Comparison of ENCODE assay signal across 1 cellular context in the genomic region with DNA sequence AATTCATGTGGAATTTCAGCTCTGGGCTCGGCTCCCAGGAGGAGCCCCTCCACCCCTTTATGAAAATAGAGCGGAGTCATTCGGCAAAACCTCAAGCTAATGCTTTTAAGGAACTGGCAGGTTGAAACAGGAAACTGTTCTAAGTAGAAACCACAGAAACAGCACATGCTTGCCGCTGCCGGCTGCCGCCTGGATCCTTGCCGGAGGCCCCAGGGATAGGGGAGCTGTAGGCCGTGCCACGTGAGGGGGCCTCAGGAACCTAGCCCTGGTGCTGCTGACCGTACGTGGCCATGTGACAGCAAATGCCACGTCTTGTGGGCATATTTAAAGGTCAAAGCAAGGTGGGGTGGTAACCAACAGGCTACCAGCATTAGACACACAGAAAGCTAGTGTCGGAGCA.
TF ChIP-seq lines count a peak whose summit lies in the region.

No MANE protein-coding gene starts in this region.

TF ChIP-seq in GM12878, 131 proteins besides CTCF, POLR2A, EP300 and RAD21 (continued from another document):
- TF ChIP-seq, protein P1, sequence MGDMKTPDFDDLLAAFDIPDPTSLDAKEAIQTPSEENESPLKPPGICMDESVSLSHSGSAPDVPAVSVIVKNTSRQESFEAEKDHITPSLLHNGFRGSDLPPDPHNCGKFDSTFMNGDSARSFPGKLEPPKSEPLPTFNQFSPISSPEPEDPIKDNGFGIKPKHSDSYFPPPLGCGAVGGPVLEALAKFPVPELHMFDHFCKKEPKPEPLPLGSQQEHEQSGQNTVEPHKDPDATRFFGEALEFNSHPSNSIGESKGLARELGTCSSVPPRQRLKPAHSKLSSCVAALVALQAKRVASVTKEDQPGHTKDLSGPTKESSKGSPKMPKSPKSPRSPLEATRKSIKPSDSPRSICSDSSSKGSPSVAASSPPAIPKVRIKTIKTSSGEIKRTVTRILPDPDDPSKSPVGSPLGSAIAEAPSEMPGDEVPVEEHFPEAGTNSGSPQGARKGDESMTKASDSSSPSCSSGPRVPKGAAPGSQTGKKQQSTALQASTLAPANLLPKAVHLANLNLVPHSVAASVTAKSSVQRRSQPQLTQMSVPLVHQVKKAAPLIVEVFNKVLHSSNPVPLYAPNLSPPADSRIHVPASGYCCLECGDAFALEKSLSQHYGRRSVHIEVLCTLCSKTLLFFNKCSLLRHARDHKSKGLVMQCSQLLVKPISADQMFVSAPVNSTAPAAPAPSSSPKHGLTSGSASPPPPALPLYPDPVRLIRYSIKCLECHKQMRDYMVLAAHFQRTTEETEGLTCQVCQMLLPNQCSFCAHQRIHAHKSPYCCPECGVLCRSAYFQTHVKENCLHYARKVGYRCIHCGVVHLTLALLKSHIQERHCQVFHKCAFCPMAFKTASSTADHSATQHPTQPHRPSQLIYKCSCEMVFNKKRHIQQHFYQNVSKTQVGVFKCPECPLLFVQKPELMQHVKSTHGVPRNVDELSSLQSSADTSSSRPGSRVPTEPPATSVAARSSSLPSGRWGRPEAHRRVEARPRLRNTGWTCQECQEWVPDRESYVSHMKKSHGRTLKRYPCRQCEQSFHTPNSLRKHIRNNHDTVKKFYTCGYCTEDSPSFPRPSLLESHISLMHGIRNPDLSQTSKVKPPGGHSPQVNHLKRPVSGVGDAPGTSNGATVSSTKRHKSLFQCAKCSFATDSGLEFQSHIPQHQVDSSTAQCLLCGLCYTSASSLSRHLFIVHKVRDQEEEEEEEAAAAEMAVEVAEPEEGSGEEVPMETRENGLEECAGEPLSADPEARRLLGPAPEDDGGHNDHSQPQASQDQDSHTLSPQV (IDR thresholded peaks at IDR 0.05), result no peak
- TF ChIP-seq FOS (IDR thresholded peaks at IDR 0.05; ENCODE audit: borderline replicate concordance, extremely low read depth, insufficient read length), result no peak
- no peak for TF ChIP-seq CBX5 (IDR thresholded peaks at IDR 0.05; ENCODE audit: low read depth)
- peak; percentile 39; the same call in 1 of the 2 replicates for TF ChIP-seq BCL11A (IDR thresholded peaks at IDR 0.05; ENCODE audit: low read depth, low read length)
- no peak for TF ChIP-seq EGR1 (IDR thresholded peaks at IDR 0.05; ENCODE audit: borderline replicate concordance in 1 of 2, low read depth in 2 of 2, low read length in 2 of 2)
- TF ChIP-seq, protein P2, sequence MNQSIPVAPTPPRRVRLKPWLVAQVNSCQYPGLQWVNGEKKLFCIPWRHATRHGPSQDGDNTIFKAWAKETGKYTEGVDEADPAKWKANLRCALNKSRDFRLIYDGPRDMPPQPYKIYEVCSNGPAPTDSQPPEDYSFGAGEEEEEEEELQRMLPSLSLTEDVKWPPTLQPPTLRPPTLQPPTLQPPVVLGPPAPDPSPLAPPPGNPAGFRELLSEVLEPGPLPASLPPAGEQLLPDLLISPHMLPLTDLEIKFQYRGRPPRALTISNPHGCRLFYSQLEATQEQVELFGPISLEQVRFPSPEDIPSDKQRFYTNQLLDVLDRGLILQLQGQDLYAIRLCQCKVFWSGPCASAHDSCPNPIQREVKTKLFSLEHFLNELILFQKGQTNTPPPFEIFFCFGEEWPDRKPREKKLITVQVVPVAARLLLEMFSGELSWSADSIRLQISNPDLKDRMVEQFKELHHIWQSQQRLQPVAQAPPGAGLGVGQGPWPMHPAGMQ (IDR thresholded peaks at IDR 0.05; ENCODE audit: borderline replicate concordance), result no peak
- no peak for TF ChIP-seq STAT1 (conservative IDR thresholded peaks at IDR 0.05)
- TF ChIP-seq BHLHE40 (IDR thresholded peaks at IDR 0.05; ENCODE audit: borderline replicate concordance in 1 of 2, low read depth in 2 of 2, low read length in 1 of 2), result peak; percentile 20 to 43; a peak in 1 of 4 replicates
TF ChIP-seq in GM12878: peak in this region for 8.
